ENCODE assay signal across 10 cellular contexts in genomic region chr11:75100314-75100713, GRCh38. TPM values are rescaled to one million over a fixed set of nuclear protein-coding genes. Genes with fewer than 3 reads are reported as not detected.
DNase-seq lines count a peak whose midpoint lies in the region; ATAC-seq and TF ChIP-seq lines count a peak whose summit lies in the region.
"Had no signal": no experiment of that assay in that cellular context is flagged by ENCODE, and none has a peak within 500 bp of the region (broad histone marks: within the 10 kb centered on the region; RNA-seq: fewer than 3 reads in every experiment).

No MANE protein-coding gene starts in this region.

- H3K27ac ChIP-seq in PC-3 (ENCODE audit: low read length): no peak overlapping the region
- no peak overlapping the region for H3K27ac ChIP-seq in coronary artery

- no peak overlapping the region for H2AFZ ChIP-seq in PC-3 (ENCODE audit: low read length)

- no TSS peak for BruUV-seq in PC-3 (replicated peaks; lab: Mats Ljungman, UMichigan)

- peak; percentile 47 to 63 for DNase-seq in activated CD4-positive, alpha-beta T cell treated with anti-CD3 and anti-CD28 coated beads, Interleukin-2, amount 50 U/mL, for 48 hours
- no peak for DNase-seq in activated CD4-positive, alpha-beta T cell treated with anti-CD3 and anti-CD28 coated beads for 4 hours
- DNase-seq in PC-3 (peak; percentile 35), lung microvascular endothelial cell (ENCODE audit: low read depth in 2 of 2) (peak; percentile 32 to 80), coronary artery (ENCODE audit: low spot score) (no peak), ureter (ENCODE audit: low spot score) (no peak), NCI-H526 (lab: John Stamatoyannopoulos, UW) (no peak)

- no peak overlapping the region for H3K4me3 ChIP-seq in PC-3 (ENCODE audit: low read length)
- no peak overlapping the region for H3K4me3 ChIP-seq in coronary artery
- H3K4me3 ChIP-seq: BLaER1 treated with 17β-estradiol and CSF1 and Interleukin-3, amounts not matched to agents 10 nM and 100 nM had no signal

- no peaks in the 10 kb centered on the region for H3K36me3 ChIP-seq in PC-3 (ENCODE audit: low read depth, low read length)
- H3K36me3 ChIP-seq: BLaER1 treated with 17β-estradiol and CSF1 and Interleukin-3, amounts not matched to agents 10 nM and 100 nM had no signal

- no peaks in the 10 kb centered on the region for H3K9me3 ChIP-seq in PC-3 (ENCODE audit: low read length)
- H3K9me3 ChIP-seq: BLaER1 treated with 17β-estradiol and CSF1 and Interleukin-3, amounts not matched to agents 10 nM and 100 nM had no signal

- no peaks in the 10 kb centered on the region for H3K9me2 ChIP-seq in PC-3 (replicated peaks; ENCODE audit: low read length)

- H3K9ac ChIP-seq in PC-3 (ENCODE audit: low read length): no peak overlapping the region
- H3K9ac ChIP-seq: BLaER1 treated with 17β-estradiol and CSF1 and Interleukin-3, amounts not matched to agents 10 nM and 100 nM had no signal

- ATAC-seq in HG02798 (IDR thresholded peaks at IDR 0.05; ENCODE audit: poor library complexity, unreplicated experiment) (peak; percentile 95), PC-3 (peak; percentile 24; the same call in 1 of the 2 replicates)

- H4K20me1 ChIP-seq in PC-3 (ENCODE audit: low read length): no peaks in the 10 kb centered on the region
- H4K20me1 ChIP-seq: BLaER1 treated with 17β-estradiol and CSF1 and Interleukin-3, amounts not matched to agents 10 nM and 100 nM had no signal

- H3K79me2 ChIP-seq in PC-3 (ENCODE audit: low read length): no peaks in the 10 kb centered on the region

- intact Hi-C loops in PC-3 (cut with micrococcal nuclease): no loop called here

- CTCF ChIA-PET in PC-3 (lab: Charles Lee): no interaction called here

- POLR2A ChIA-PET in PC-3 (lab: Charles Lee; ENCODE audit: unreplicated experiment): no interaction called here

- TF ChIP-seq CTCF in PC-3 (conservative IDR thresholded peaks at IDR 0.05; ENCODE audit: low read depth, low read length) (no peak), coronary artery (IDR thresholded peaks at IDR 0.05) (no peak)

- peaks cover 2% of the 10 kb centered on the region for H3F3A ChIP-seq in PC-3 (ENCODE audit: low read length, unreplicated experiment)

- no peak overlapping the region for H3K4me2 ChIP-seq in PC-3 (ENCODE audit: low read length)

- peaks cover 33% of the 10 kb centered on the region for H3K27me3 ChIP-seq in PC-3 (ENCODE audit: low read length)
- H3K27me3 ChIP-seq: BLaER1 treated with 17β-estradiol and CSF1 and Interleukin-3, amounts not matched to agents 10 nM and 100 nM had no signal

- H3K4me1 ChIP-seq in PC-3 (ENCODE audit: insufficient read depth, low read length): peaks cover 7% of the 10 kb centered on the region; the same call in 1 of the 2 replicates

RNA-seq across cellular contexts. Expression of gene OR2AT4, which starts 3.6 kb away (rescaled TPM):
- total RNA-seq in PC-3 (2014; rRNA removed) (not detected in 2 replicates), lung microvascular endothelial cell (not detected in 2 replicates), ureter (not detected)
- total RNA-seq: activated CD8-positive, alpha-beta memory T cell treated with anti-CD3 and anti-CD28 coated beads for 36 hours had no signal

RNA-seq across cellular contexts. Expression of gene SLCO2B1, which starts 50.6 kb away (rescaled TPM):
- total RNA-seq in PC-3 (2014; rRNA removed): not detected in 2 replicates
- 1.7 and 10.7 TPM in 2 replicates for total RNA-seq in lung microvascular endothelial cell
- total RNA-seq in ureter: 48.4 TPM
- total RNA-seq: activated CD8-positive, alpha-beta memory T cell treated with anti-CD3 and anti-CD28 coated beads for 36 hours had no signal

Comparison
In these comparisons a context has a peak if more than half of its experiments do, and no peak if none do; other contexts are left out.
1. DNase-seq: peak in activated CD4-positive, alpha-beta T cell treated with anti-CD3 and anti-CD28 coated beads, Interleukin-2, amount 50 U/mL, for 48 hours (2 of 2), PC-3 (single experiment) and lung microvascular endothelial cell (2 of 2); none in activated CD4-positive, alpha-beta T cell treated with anti-CD3 and anti-CD28 coated beads for 4 hours (0 of 2), coronary artery (single experiment), ureter (single experiment) and NCI-H526 (0 of 2).